Comparison of ENCODE assay signal across 10 cellular contexts in the genomic region with DNA sequence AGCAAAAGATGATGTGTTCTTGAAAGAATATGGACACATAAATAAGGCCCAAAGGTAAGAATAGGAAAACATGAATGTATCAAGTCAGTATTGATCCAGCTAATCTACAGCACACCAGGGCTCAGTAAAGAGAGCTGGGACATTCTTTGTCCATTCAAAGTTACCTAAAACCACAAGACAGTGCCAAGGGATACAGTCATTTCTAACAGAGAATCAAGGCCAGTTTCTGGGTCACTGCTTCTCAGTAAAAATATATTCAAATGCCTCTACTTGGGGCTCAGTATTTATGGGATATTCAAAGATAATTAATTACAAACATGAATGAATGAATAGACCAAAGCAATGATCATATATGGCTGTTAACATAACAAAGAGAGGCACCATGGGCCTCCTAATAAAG. TPM values are rescaled to one million over a fixed set of nuclear protein-coding genes. Genes with fewer than 3 reads are reported as not detected.
A peak's percentile ranks its signal among the peaks of the same experiment; 100 is the strongest.
DNase-seq lines count a peak whose midpoint lies in the region; ATAC-seq and TF ChIP-seq lines count a peak whose summit lies in the region.
"Had no signal": no experiment of that assay in that cellular context is flagged by ENCODE, and none has a peak within 500 bp of the region (broad histone marks: within the 10 kb centered on the region; RNA-seq: fewer than 3 reads in every experiment).

No MANE protein-coding gene starts in this region.

- peak overlapping the region; percentile 3; the same call in 1 of the 2 replicates for H3K9ac ChIP-seq in iPS-20b (ENCODE audit: low read depth, low read length)

- no peaks in the 10 kb centered on the region for H3K9me3 ChIP-seq in iPS-20b (ENCODE audit: insufficient read depth, low read depth, low read length)

- H3K36me3 Mint-ChIP-seq in GM23338 (ENCODE audit: low read depth) (peaks cover 74% of the 10 kb centered on the region), activated B cell treated with CpG ODN at 0.5 μM for 24 hours (ENCODE audit: low read depth) (peaks cover 38% of the 10 kb centered on the region)

- POLR2A ChIA-PET in activated B cell treated with CpG ODN at 0.5 μM for 24 hours (lab: Charles Lee): interaction anchor here (0.7 kb wide), 1 partner anchor 36 kb away, joined by 3 read pairs; no protein-coding TSS in a partner anchor

- H3K4me3 ChIP-seq in ACC112 (ENCODE audit: low read depth, low read length) (0 out of 2 replicates have a peak overlapping the region, but pooled peaks have one; percentile 2), GM23338 (no peak overlapping the region), iPS-20b (ENCODE audit: low read length) (no peak overlapping the region)

- H3K9me3 Mint-ChIP-seq in GM23338 (no peaks in the 10 kb centered on the region), activated B cell treated with CpG ODN at 0.5 μM for 24 hours (peaks cover 4% of the 10 kb centered on the region)
- H3K9me3 Mint-ChIP-seq: dendritic cell treated with granulocyte-macrophage colony-stimulating factor and Interleukin-4, amounts not matched to agents 40 ng/mL and 50 ng/mL, for 4 days had no signal

- intact Hi-C loops in activated B cell treated with CpG ODN at 0.5 μM for 24 hours (cut with micrococcal nuclease): loop anchor here (5.0 kb wide), 1 partner anchor 45 kb away; no protein-coding TSS in a partner anchor

- H3K4me2 ChIP-seq in GM23338: no peak overlapping the region

- H3K27ac ChIP-seq in ACC112 (ENCODE audit: low read depth, low read length) (peak overlapping the region; percentile 77), GM23338 (ENCODE audit: low read depth) (peak overlapping the region; percentile 77), iPS-20b (ENCODE audit: low read length) (peak overlapping the region; percentile 66)

- TF ChIP-seq CTCF in GM23338 (conservative IDR thresholded peaks at IDR 0.05; ENCODE audit: low read depth in 2 of 2) (no peak), activated B cell treated with CpG ODN at 0.5 μM for 24 hours (IDR thresholded peaks at IDR 0.05) (no peak)

- H3K79me2 ChIP-seq in ACC112 (ENCODE audit: control insufficient read depth, insufficient read depth, low read length, unreplicated experiment) (peaks cover 7% of the 10 kb centered on the region), GM23338 (replicated peaks; ENCODE audit: insufficient read depth) (peaks cover 61% of the 10 kb centered on the region)

- ATAC-seq in GM23338 (no peak), activated B cell treated with CpG ODN at 0.5 μM for 24 hours (ENCODE audit: low read depth) (peak; percentile 19)

- H3K4me1 ChIP-seq in ACC112 (ENCODE audit: control insufficient read depth, insufficient read depth, low read length, unreplicated experiment) (peaks cover 24% of the 10 kb centered on the region), GM23338 (ENCODE audit: insufficient read depth) (peaks cover 49% of the 10 kb centered on the region), iPS-20b (ENCODE audit: insufficient read depth, low read length) (peaks cover 36% of the 10 kb centered on the region)

- H4K20me1 ChIP-seq in GM23338 (replicated peaks; ENCODE audit: insufficient read depth): no peaks in the 10 kb centered on the region

- H2AFZ ChIP-seq in ACC112 (ENCODE audit: low read length, unreplicated experiment): no peak overlapping the region
- no peak overlapping the region for H2AFZ ChIP-seq in GM23338

- DNase-seq in GM23338 (ENCODE audit: low spot score): no peak
- no peak for DNase-seq in activated B cell treated with CpG ODN at 0.5 μM for 24 hours
- no peak for DNase-seq in NCI-H1092 treated with DMSO at 0.1 percent for 48 hours (lab: John Stamatoyannopoulos, UW)
- DNase-seq in effector CD4-positive, alpha-beta T cell: no peak
- DNase-seq in GOT3 (lab: John Stamatoyannopoulos, UW): no peak
- no peak for DNase-seq in GDM1 (lab: John Stamatoyannopoulos, UW)
- DNase-seq: activated gamma-delta T cell had no signal

- no peaks in the 10 kb centered on the region; the same call in 1 of the 2 replicates for H3F3A ChIP-seq in GM23338 (replicated peaks; ENCODE audit: low read depth)

- CTCF ChIA-PET in activated B cell treated with CpG ODN at 0.5 μM for 24 hours (lab: Charles Lee): no interaction called here

- peaks cover 64% of the 10 kb centered on the region for H3K4me1 Mint-ChIP-seq in GM23338
- H3K4me1 Mint-ChIP-seq in activated B cell treated with CpG ODN at 0.5 μM for 24 hours: peaks cover 70% of the 10 kb centered on the region

- H3K27me3 ChIP-seq in ACC112 (ENCODE audit: insufficient read depth, low read length) (no peaks in the 10 kb centered on the region), GM23338 (ENCODE audit: insufficient read depth) (no peaks in the 10 kb centered on the region), iPS-20b (ENCODE audit: insufficient read depth, low read length) (no peaks in the 10 kb centered on the region)

- H3K36me3 ChIP-seq in ACC112 (ENCODE audit: insufficient read depth, low read length): no peaks in the 10 kb centered on the region; the same call in 1 of the 2 replicates
- peaks cover 9% of the 10 kb centered on the region; the same call in 1 of the 2 replicates for H3K36me3 ChIP-seq in GM23338 (ENCODE audit: insufficient read depth)
- peaks cover 23% of the 10 kb centered on the region for H3K36me3 ChIP-seq in iPS-20b (ENCODE audit: insufficient read depth, low read depth, low read length)

- no peak overlapping the region for H3K4me3 Mint-ChIP-seq in GM23338
- H3K4me3 Mint-ChIP-seq in activated B cell treated with CpG ODN at 0.5 μM for 24 hours: no peak overlapping the region
- H3K4me3 Mint-ChIP-seq: dendritic cell treated with granulocyte-macrophage colony-stimulating factor and Interleukin-4, amounts not matched to agents 40 ng/mL and 50 ng/mL, for 4 days had no signal

- H3K27me3 Mint-ChIP-seq in GM23338 (ENCODE audit: insufficient read depth, low read depth, poor library complexity): peaks cover 12% of the 10 kb centered on the region
- no peaks in the 10 kb centered on the region for H3K27me3 Mint-ChIP-seq in activated B cell treated with CpG ODN at 0.5 μM for 24 hours
- H3K27me3 Mint-ChIP-seq: dendritic cell treated with granulocyte-macrophage colony-stimulating factor and Interleukin-4, amounts not matched to agents 40 ng/mL and 50 ng/mL, for 4 days had no signal

- H3K27ac Mint-ChIP-seq in GM23338 (peak overlapping the region; percentile 92), activated B cell treated with CpG ODN at 0.5 μM for 24 hours (peak overlapping the region; percentile 92)
- H3K27ac Mint-ChIP-seq: dendritic cell treated with granulocyte-macrophage colony-stimulating factor and Interleukin-4, amounts not matched to agents 40 ng/mL and 50 ng/mL, for 4 days had no signal

- H3K9me2 ChIP-seq in GM23338 (ENCODE audit: insufficient read depth): no peaks in the 10 kb centered on the region

TF ChIP-seq in GM23338, 12 proteins besides CTCF, POLR2A, EP300 and RAD21 (continues in another document):
- TF ChIP-seq ZNF114 (CRISPR knock-in tag; IDR thresholded peaks at IDR 0.05) (no peak), ZNF331 (CRISPR knock-in tag; IDR thresholded peaks at IDR 0.05; ENCODE audit: low read depth) (no peak), NANOG (IDR thresholded peaks at IDR 0.05; ENCODE audit: borderline replicate concordance) (no peak), CREB1 (CRISPR knock-in tag; IDR thresholded peaks at IDR 0.05; ENCODE audit: low read depth) (no peak), JUNB (IDR thresholded peaks at IDR 0.05; ENCODE audit: unreplicated experiment) (no peak), EZH2phosphoT487 (IDR thresholded peaks at IDR 0.05; ENCODE audit: unreplicated experiment) (no peak), ETS1 (IDR thresholded peaks at IDR 0.05) (no peak), STAT1 (IDR thresholded peaks at IDR 0.05; ENCODE audit: unreplicated experiment) (no peak), POLR2AphosphoS5 (IDR thresholded peaks at IDR 0.05; ENCODE audit: low read depth) (no peak), EZH2 (IDR thresholded peaks at IDR 0.05; ENCODE audit: low read depth, unreplicated experiment) (no peak)
- TF ChIP-seq, protein P1, sequence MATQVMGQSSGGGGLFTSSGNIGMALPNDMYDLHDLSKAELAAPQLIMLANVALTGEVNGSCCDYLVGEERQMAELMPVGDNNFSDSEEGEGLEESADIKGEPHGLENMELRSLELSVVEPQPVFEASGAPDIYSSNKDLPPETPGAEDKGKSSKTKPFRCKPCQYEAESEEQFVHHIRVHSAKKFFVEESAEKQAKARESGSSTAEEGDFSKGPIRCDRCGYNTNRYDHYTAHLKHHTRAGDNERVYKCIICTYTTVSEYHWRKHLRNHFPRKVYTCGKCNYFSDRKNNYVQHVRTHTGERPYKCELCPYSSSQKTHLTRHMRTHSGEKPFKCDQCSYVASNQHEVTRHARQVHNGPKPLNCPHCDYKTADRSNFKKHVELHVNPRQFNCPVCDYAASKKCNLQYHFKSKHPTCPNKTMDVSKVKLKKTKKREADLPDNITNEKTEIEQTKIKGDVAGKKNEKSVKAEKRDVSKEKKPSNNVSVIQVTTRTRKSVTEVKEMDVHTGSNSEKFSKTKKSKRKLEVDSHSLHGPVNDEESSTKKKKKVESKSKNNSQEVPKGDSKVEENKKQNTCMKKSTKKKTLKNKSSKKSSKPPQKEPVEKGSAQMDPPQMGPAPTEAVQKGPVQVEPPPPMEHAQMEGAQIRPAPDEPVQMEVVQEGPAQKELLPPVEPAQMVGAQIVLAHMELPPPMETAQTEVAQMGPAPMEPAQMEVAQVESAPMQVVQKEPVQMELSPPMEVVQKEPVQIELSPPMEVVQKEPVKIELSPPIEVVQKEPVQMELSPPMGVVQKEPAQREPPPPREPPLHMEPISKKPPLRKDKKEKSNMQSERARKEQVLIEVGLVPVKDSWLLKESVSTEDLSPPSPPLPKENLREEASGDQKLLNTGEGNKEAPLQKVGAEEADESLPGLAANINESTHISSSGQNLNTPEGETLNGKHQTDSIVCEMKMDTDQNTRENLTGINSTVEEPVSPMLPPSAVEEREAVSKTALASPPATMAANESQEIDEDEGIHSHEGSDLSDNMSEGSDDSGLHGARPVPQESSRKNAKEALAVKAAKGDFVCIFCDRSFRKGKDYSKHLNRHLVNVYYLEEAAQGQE (IDR thresholded peaks at IDR 0.05; ENCODE audit: unreplicated experiment): no peak

RNA-seq across cellular contexts. Expression of gene MTMR12, which starts 35.0 kb away (rescaled TPM):
- 47.4 and 51.6 TPM in 2 replicates for total RNA-seq in GM23338 (2014; rRNA removed; shearing (Covaris generic))
- 17.7 and 18.3 TPM in 2 replicates for polyA plus RNA-seq in GM23338 (2016; fragmentation: Nextera tagmentation; extraction: Ambion mirVana)
- 26.8 and 36.3 TPM in 2 replicates for total RNA-seq in activated B cell treated with CpG ODN at 0.5 μM for 24 hours
